ENCODE assay signal across 11 cellular contexts in the genomic region with DNA sequence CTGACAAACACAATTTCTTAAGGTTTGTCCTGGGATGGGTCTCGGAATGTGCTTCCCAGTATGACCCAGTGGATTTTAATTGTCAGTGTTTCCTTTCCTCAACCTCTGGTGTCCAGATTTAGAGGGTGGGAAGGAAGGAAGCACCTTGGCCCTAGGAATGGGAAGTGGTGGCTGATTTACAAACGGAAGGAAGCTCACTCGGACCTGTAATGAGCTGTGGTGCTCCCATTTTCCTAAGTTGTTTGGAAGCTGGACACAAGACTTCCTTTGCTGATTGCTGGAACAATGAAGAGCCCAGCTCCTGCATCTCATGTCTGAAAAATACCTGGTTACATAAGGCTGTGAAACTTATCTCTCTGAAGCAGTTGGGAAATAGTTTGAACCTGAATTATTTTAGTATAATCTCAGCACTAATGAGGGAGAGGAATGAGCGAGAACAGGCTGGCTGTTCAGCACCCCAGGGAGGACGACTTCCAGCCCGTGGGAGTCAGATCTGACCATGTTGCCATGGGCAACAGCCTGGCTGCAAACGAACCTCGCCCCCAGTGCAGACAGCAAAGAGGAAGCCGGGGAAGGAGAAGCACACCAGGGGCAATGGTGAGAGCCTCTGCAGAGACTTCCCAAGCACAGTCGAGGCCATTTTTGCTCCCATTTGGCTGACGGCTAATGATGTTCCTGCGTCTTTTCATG.
DNase-seq lines count a peak whose midpoint lies in the region; ATAC-seq and TF ChIP-seq lines count a peak whose summit lies in the region.
"Had no signal": no experiment of that assay in that cellular context is flagged by ENCODE, and none has a peak within 500 bp of the region (broad histone marks: within the 10 kb centered on the region; RNA-seq: fewer than 3 reads in every experiment).

No MANE protein-coding gene starts in this region.

- H3K27me3 Mint-ChIP-seq in stimulated activated memory B cell treated with anti-CD40 and anti-IgM and Interleukin-4, amounts not matched to agents 10 μg/mL and 1 μg/mL and 100 μg/mL, for 72 hours, result peaks cover 22% of the 10 kb centered on the region

- no peaks in the 10 kb centered on the region for H3K9me3 Mint-ChIP-seq in stimulated activated memory B cell treated with anti-CD40 and anti-IgM and Interleukin-4, amounts not matched to agents 10 μg/mL and 1 μg/mL and 100 μg/mL, for 72 hours
- H3K9me3 Mint-ChIP-seq: memory B cell; stimulated activated naive B cell treated with anti-CD40 and anti-IgM and Interleukin-4, amounts not matched to agents 10 μg/mL and 1 μg/mL and 100 μg/mL, for 72 hours had no signal

- ATAC-seq in stimulated activated memory B cell treated with anti-CD40 and anti-IgM and Interleukin-4, amounts not matched to agents 10 μg/mL and 1 μg/mL and 100 μg/mL, for 72 hours, result peak; percentile 18
- ATAC-seq in GM19452 (IDR thresholded peaks at IDR 0.05; ENCODE audit: unreplicated experiment), result no peak
- no peak for ATAC-seq in HG03025 (IDR thresholded peaks at IDR 0.05; ENCODE audit: low FRiP score, unreplicated experiment)

- no peaks in the 10 kb centered on the region for H3K36me3 Mint-ChIP-seq in stimulated activated memory B cell treated with anti-CD40 and anti-IgM and Interleukin-4, amounts not matched to agents 10 μg/mL and 1 μg/mL and 100 μg/mL, for 72 hours
- H3K36me3 Mint-ChIP-seq: memory B cell; stimulated activated naive B cell treated with anti-CD40 and anti-IgM and Interleukin-4, amounts not matched to agents 10 μg/mL and 1 μg/mL and 100 μg/mL, for 72 hours had no signal

- no peak overlapping the region for H3K4me3 Mint-ChIP-seq in stimulated activated memory B cell treated with anti-CD40 and anti-IgM and Interleukin-4, amounts not matched to agents 10 μg/mL and 1 μg/mL and 100 μg/mL, for 72 hours
- H3K4me3 Mint-ChIP-seq: memory B cell; stimulated activated naive B cell treated with anti-CD40 and anti-IgM and Interleukin-4, amounts not matched to agents 10 μg/mL and 1 μg/mL and 100 μg/mL, for 72 hours had no signal

- H3K27ac Mint-ChIP-seq in stimulated activated memory B cell treated with anti-CD40 and anti-IgM and Interleukin-4, amounts not matched to agents 10 μg/mL and 1 μg/mL and 100 μg/mL, for 72 hours, result no peak overlapping the region
- H3K27ac Mint-ChIP-seq: memory B cell; stimulated activated naive B cell treated with anti-CD40 and anti-IgM and Interleukin-4, amounts not matched to agents 10 μg/mL and 1 μg/mL and 100 μg/mL, for 72 hours had no signal

- DNase-seq in NCI-H526 (lab: John Stamatoyannopoulos, UW) (peak; percentile 22 to 72), NCI-H526 treated with DMSO at 0.1 percent for 48 hours (lab: John Stamatoyannopoulos, UW) (no peak), choroid plexus epithelial cell (ENCODE audit: low read depth) (peak; percentile 45), kidney tubule cell (ENCODE audit: low spot score) (peak; percentile 42), midbrain (lab: John Stamatoyannopoulos, UW) (no peak)
- DNase-seq: NCI-H2107; stimulated activated naive B cell treated with anti-CD40 and anti-IgM and Interleukin-4, amounts not matched to agents 10 μg/mL and 1 μg/mL and 100 μg/mL, for 72 hours had no signal

- no peak overlapping the region for H3K4me3 ChIP-seq in choroid plexus epithelial cell (ENCODE audit: low read depth, low read length)

- no peak for TF ChIP-seq CTCF in choroid plexus epithelial cell (conservative IDR thresholded peaks at IDR 0.05; ENCODE audit: low read depth, low read length)

- H3K4me1 Mint-ChIP-seq in stimulated activated memory B cell treated with anti-CD40 and anti-IgM and Interleukin-4, amounts not matched to agents 10 μg/mL and 1 μg/mL and 100 μg/mL, for 72 hours, result peaks cover 6% of the 10 kb centered on the region

Comparison
In these comparisons a context has a peak if more than half of its experiments do, and no peak if none do; other contexts are left out.
1. DNase-seq: peak in NCI-H526 (2 of 2), choroid plexus epithelial cell (single experiment) and kidney tubule cell (single experiment); none in NCI-H526 treated with DMSO at 0.1 percent for 48 hours (single experiment) and midbrain (single experiment).